Comparison of ENCODE assay signal across 14 cellular contexts in genomic region chr17:78674595-78675315, GRCh38.
DNase-seq lines count a peak whose midpoint lies in the region; ATAC-seq, FAIRE-seq and TF ChIP-seq lines count a peak whose summit lies in the region.
"Had no signal": no experiment of that assay in that cellular context is flagged by ENCODE, and none has a peak within 500 bp of the region (broad histone marks: within the 10 kb centered on the region; RNA-seq: fewer than 3 reads in every experiment).

No MANE protein-coding gene starts in this region.

- H3K27ac ChIP-seq in A549: peak overlapping the region in 1 of 2 experiments; percentile 65; a peak in 3 of 6 replicates

- no peak for FAIRE-seq in A549 (lab: Jason Lieb, UNC)
- FAIRE-seq: frontal cortex had no signal

- TF ChIP-seq POLR2A in A549 (IDR thresholded peaks at IDR 0.05; ENCODE audit: low read length): no peak

- peaks cover 48% of the 10 kb centered on the region for H3K4me1 ChIP-seq in A549

- peak in 1 of 2 experiments; percentile 44; a peak in 3 of 6 replicates for ATAC-seq in A549
- no peak for ATAC-seq in HG03442 (IDR thresholded peaks at IDR 0.05; ENCODE audit: unreplicated experiment)
- ATAC-seq: Right ventricle myocardium inferior; stimulated activated naive CD8-positive, alpha-beta T cell treated with anti-CD3 and anti-CD28 coated beads, Interleukin-15, Interleukin-2, amounts not matched to agents 100 U/mL and 50 U/mL, for 24 hours had no signal

- no peak for TF ChIP-seq RAD21 in A549 (conservative IDR thresholded peaks at IDR 0.05 in 1 of 2, IDR thresholded peaks at IDR 0.05 in 1 of 2)

- DNase-seq in A549 (ENCODE audit: low read depth in 1 of 2, low spot score in 1 of 2) (no peak), GM12864 (ENCODE audit: low read depth) (no peak), NCI-H2227 (lab: John Stamatoyannopoulos, UW; ENCODE audit: unreplicated experiment) (peak; percentile 42), iPS-NIHi7 (ENCODE audit: extremely low spot score) (peak; percentile 66), HK-2 (ENCODE audit: unreplicated experiment) (no peak), hippocampal formation (lab: John Stamatoyannopoulos, UW) (no peak), nucleus accumbens (lab: John Stamatoyannopoulos, UW) (no peak)
- DNase-seq: activated CD8-positive, alpha-beta memory T cell treated with anti-CD3 and anti-CD28 coated beads, Interleukin-2, amount 50 U/mL, for 4 hours; amniotic stem cell; effector CD4-positive, alpha-beta T cell; stimulated activated naive CD8-positive, alpha-beta T cell treated with anti-CD3 and anti-CD28 coated beads, Interleukin-15, Interleukin-2, amounts not matched to agents 100 U/mL and 50 U/mL, for 24 hours had no signal

- 93% methylated on average over 28 of the region's 28 CpGs for WGBS in A549 (ENCODE audit: missing lambda C conversion rate)

- POLR2A ChIA-PET in A549 (lab: Yijun Ruan, JAX): interaction anchor here (0.6 to 1.2 kb wide), 2 partner anchors 9 to 34 kb away, joined by 3 read pairs; no protein-coding TSS in a partner anchor

- CTCF ChIA-PET in A549 (lab: Yijun Ruan, JAX): interaction anchor here (0.7 to 7.1 kb wide), 12 partner anchors 8 to 239 kb away, joined by 3 to 69 read pairs (median 4); no protein-coding TSS in a partner anchor

- H3K4me3 ChIP-seq in A549 (no peak overlapping the region), GM12864 (ENCODE audit: low read depth, low read length) (no peak overlapping the region)

- TF ChIP-seq EP300 in A549 (IDR thresholded peaks at IDR 0.05): no peak

- no peaks in the 10 kb centered on the region for H3K9me3 ChIP-seq in A549

- H3K4me2 ChIP-seq in A549: no peak overlapping the region

- TF ChIP-seq CTCF in A549 (IDR thresholded peaks at IDR 0.05) (no peak), GM12864 (IDR thresholded peaks at IDR 0.05; ENCODE audit: low read depth, low read length, missing control alignments) (peak; percentile 4)

TF ChIP-seq in A549, 52 proteins besides CTCF, POLR2A, EP300 and RAD21:
- TF ChIP-seq HEYL (CRISPR knock-in tag; IDR thresholded peaks at IDR 0.05) (no peak), MAFK (IDR thresholded peaks at IDR 0.05; ENCODE audit: partially characterized antibody) (peak; percentile 54)
TF ChIP-seq in A549: peak in this region for 1.

Comparison
In these comparisons a context has a peak if more than half of its experiments do, and no peak if none do; other contexts are left out.
1. DNase-seq: peak in NCI-H2227 (single experiment) and iPS-NIHi7 (single experiment); none in A549 (0 of 2), GM12864 (single experiment), HK-2 (single experiment), hippocampal formation (0 of 2) and nucleus accumbens (0 of 56).